In genomic region chr1:24951810-24952412, GRCh38 we compare ENCODE assay signal across 17 cellular contexts. TPM values are rescaled to one million over a fixed set of nuclear protein-coding genes. Genes with fewer than 3 reads are reported as not detected.
A peak's percentile ranks its signal among the peaks of the same experiment; 100 is the strongest.
DNase-seq lines count a peak whose midpoint lies in the region; ATAC-seq and TF ChIP-seq lines count a peak whose summit lies in the region.
"Had no signal": no experiment of that assay in that cellular context is flagged by ENCODE, and none has a peak within 500 bp of the region (broad histone marks: within the 10 kb centered on the region; RNA-seq: fewer than 3 reads in every experiment).

No MANE protein-coding gene starts in this region.

- TF ChIP-seq CTCF in gastroesophageal sphincter (IDR thresholded peaks at IDR 0.05) = no peak

- H3K4me3 Mint-ChIP-seq in activated T-cell treated with anti-CD3 and anti-CD28 coated beads, Interleukin-2, amount 50 U/mL, for 72 hours = peak overlapping the region; percentile 78 to 89
- peak overlapping the region; percentile 69 for H3K4me3 Mint-ChIP-seq in activated naive CD8-positive, alpha-beta T cell treated with anti-CD3 and anti-CD28 coated beads, Interleukin-2, amount 50 U/mL, for 24 hours
- peak overlapping the region in 1 of 2 donors; percentile 33 for H3K4me3 Mint-ChIP-seq in stimulated activated naive B cell treated with anti-CD40 and anti-IgM and Interleukin-4, amounts not matched to agents 10 μg/mL and 1 μg/mL and 100 μg/mL, for 72 hours

- no peaks in the 10 kb centered on the region for H3K9me3 ChIP-seq in KOPT-K1 (ENCODE audit: insufficient read depth, low read length, poor library complexity, severe bottlenecking)
- H3K9me3 ChIP-seq in gastroesophageal sphincter = no peaks in the 10 kb centered on the region
- H3K9me3 ChIP-seq: neutrophil, tibial nerve had no signal

- H3K4me1 ChIP-seq in gastroesophageal sphincter = no peaks in the 10 kb centered on the region

- H3K27ac Mint-ChIP-seq in activated T-cell treated with anti-CD3 and anti-CD28 coated beads, Interleukin-2, amount 50 U/mL, for 72 hours = peak overlapping the region; percentile 84
- peak overlapping the region; percentile 95 for H3K27ac Mint-ChIP-seq in activated naive CD8-positive, alpha-beta T cell treated with anti-CD3 and anti-CD28 coated beads, Interleukin-2, amount 50 U/mL, for 24 hours
- H3K27ac Mint-ChIP-seq in stimulated activated naive B cell treated with anti-CD40 and anti-IgM and Interleukin-4, amounts not matched to agents 10 μg/mL and 1 μg/mL and 100 μg/mL, for 72 hours = peak overlapping the region; percentile 83

- H3K27me3 ChIP-seq in gastroesophageal sphincter = peaks cover 16% of the 10 kb centered on the region
- H3K27me3 ChIP-seq: neutrophil had no signal

- H3K36me3 ChIP-seq in KOPT-K1 (ENCODE audit: insufficient read depth, low read length) = peaks cover 26% of the 10 kb centered on the region; the same call in 1 of the 2 replicates
- no peaks in the 10 kb centered on the region for H3K36me3 ChIP-seq in gastroesophageal sphincter
- H3K36me3 ChIP-seq: neutrophil, tibial nerve had no signal

- no peak for ATAC-seq in activated T-cell treated with anti-CD3 and anti-CD28 coated beads, Interleukin-2, amount 50 U/mL, for 72 hours (replicated peaks in 1 of 2)
- ATAC-seq in activated naive CD8-positive, alpha-beta T cell treated with anti-CD3 and anti-CD28 coated beads, Interleukin-2, amount 50 U/mL, for 24 hours = no peak
- no peak for ATAC-seq in stimulated activated naive B cell treated with anti-CD40 and anti-IgM and Interleukin-4, amounts not matched to agents 10 μg/mL and 1 μg/mL and 100 μg/mL, for 72 hours (replicated peaks)
- no peak for ATAC-seq in gastroesophageal sphincter
- ATAC-seq: HCT116, left lobe of liver had no signal

- no peaks in the 10 kb centered on the region for H3K9me3 Mint-ChIP-seq in activated T-cell treated with anti-CD3 and anti-CD28 coated beads, Interleukin-2, amount 50 U/mL, for 72 hours
- no peaks in the 10 kb centered on the region for H3K9me3 Mint-ChIP-seq in activated naive CD8-positive, alpha-beta T cell treated with anti-CD3 and anti-CD28 coated beads, Interleukin-2, amount 50 U/mL, for 24 hours
- H3K9me3 Mint-ChIP-seq in stimulated activated naive B cell treated with anti-CD40 and anti-IgM and Interleukin-4, amounts not matched to agents 10 μg/mL and 1 μg/mL and 100 μg/mL, for 72 hours = peaks cover 1 to 4% of the 10 kb centered on the region in 2 donors

- no peaks in the 10 kb centered on the region for H3K27me3 Mint-ChIP-seq in activated T-cell treated with anti-CD3 and anti-CD28 coated beads, Interleukin-2, amount 50 U/mL, for 72 hours (ENCODE audit: low read depth)
- H3K27me3 Mint-ChIP-seq in activated naive CD8-positive, alpha-beta T cell treated with anti-CD3 and anti-CD28 coated beads, Interleukin-2, amount 50 U/mL, for 24 hours = no peaks in the 10 kb centered on the region
- H3K27me3 Mint-ChIP-seq in stimulated activated naive B cell treated with anti-CD40 and anti-IgM and Interleukin-4, amounts not matched to agents 10 μg/mL and 1 μg/mL and 100 μg/mL, for 72 hours = no peaks in the 10 kb centered on the region

- peaks cover 22 to 53% of the 10 kb centered on the region in 2 donors for H3K36me3 Mint-ChIP-seq in activated T-cell treated with anti-CD3 and anti-CD28 coated beads, Interleukin-2, amount 50 U/mL, for 72 hours (ENCODE audit: insufficient read depth in 2 of 2)
- peaks cover 85% of the 10 kb centered on the region for H3K36me3 Mint-ChIP-seq in activated naive CD8-positive, alpha-beta T cell treated with anti-CD3 and anti-CD28 coated beads, Interleukin-2, amount 50 U/mL, for 24 hours (ENCODE audit: low read depth)
- peaks cover 46 to 70% of the 10 kb centered on the region in 2 donors for H3K36me3 Mint-ChIP-seq in stimulated activated naive B cell treated with anti-CD40 and anti-IgM and Interleukin-4, amounts not matched to agents 10 μg/mL and 1 μg/mL and 100 μg/mL, for 72 hours

- no peak overlapping the region for H3K4me3 ChIP-seq in gastroesophageal sphincter
- H3K4me3 ChIP-seq: tibial nerve had no signal

- TF ChIP-seq POLR2A in gastroesophageal sphincter (IDR thresholded peaks at IDR 0.05) = no peak

- H3K4me1 Mint-ChIP-seq in activated T-cell treated with anti-CD3 and anti-CD28 coated beads, Interleukin-2, amount 50 U/mL, for 72 hours (ENCODE audit: low read depth) = peaks cover 99% of the 10 kb centered on the region
- H3K4me1 Mint-ChIP-seq in activated naive CD8-positive, alpha-beta T cell treated with anti-CD3 and anti-CD28 coated beads, Interleukin-2, amount 50 U/mL, for 24 hours = peaks cover 96% of the 10 kb centered on the region
- peaks cover 58 to 87% of the 10 kb centered on the region in 2 donors for H3K4me1 Mint-ChIP-seq in stimulated activated naive B cell treated with anti-CD40 and anti-IgM and Interleukin-4, amounts not matched to agents 10 μg/mL and 1 μg/mL and 100 μg/mL, for 72 hours

- H3K27ac ChIP-seq in KOPT-K1 (ENCODE audit: low read depth, low read length, poor library complexity, severe bottlenecking) = peak overlapping the region; percentile 42
- no peak overlapping the region for H3K27ac ChIP-seq in gastroesophageal sphincter
- H3K27ac ChIP-seq: neutrophil, tibial nerve had no signal

- WGBS in gastroesophageal sphincter (ENCODE audit: low coverage in 1 of 2), 2 donors = 81 to 89% methylated on average over 2 of the region's 2 CpGs

- DNase-seq in activated T-cell treated with anti-CD3 and anti-CD28 coated beads, Interleukin-2, amount 50 U/mL, for 72 hours = no peak
- DNase-seq in activated T-cell treated with anti-CD3 and anti-CD28 coated beads for 4 hours = no peak
- no peak for DNase-seq in activated naive CD8-positive, alpha-beta T cell treated with anti-CD3 and anti-CD28 coated beads, Interleukin-2, amount 50 U/mL, for 24 hours
- DNase-seq in stimulated activated naive B cell treated with anti-CD40 and anti-IgM and Interleukin-4, amounts not matched to agents 10 μg/mL and 1 μg/mL and 100 μg/mL, for 72 hours = no peak
- no peak for DNase-seq in NCI-H446 (lab: John Stamatoyannopoulos, UW)
- no peak for DNase-seq in NCI-H187 (lab: John Stamatoyannopoulos, UW)
- DNase-seq: amniotic stem cell, caudate nucleus, NCI-H1092, NCI-H748 treated with DMSO at 0.1 percent for 48 hours, T-helper 9 cell had no signal

- no peak for TF ChIP-seq EP300 in gastroesophageal sphincter (IDR thresholded peaks at IDR 0.05)

RNA-seq across cellular contexts. Expression of gene RUNX3, which starts 21.8 kb away (rescaled TPM):
- total RNA-seq in activated T-cell treated with anti-CD3 and anti-CD28 coated beads, Interleukin-2, amount 50 U/mL, for 72 hours = 100 to 1,000 TPM; 254 to 298 TPM
- 1 to 10 TPM in 2 of 4 donors, under 1 TPM in 2; 0.62 to 2.0 (median 1.3) TPM for total RNA-seq in gastroesophageal sphincter

Comparison
In these comparisons a context has a peak if more than half of its experiments do, and no peak if none do; other contexts are left out.
1. RNA of gene RUNX3, which starts 21.8 kb away (total RNA-seq): 254 to 298 TPM in activated T-cell treated with anti-CD3 and anti-CD28 coated beads, Interleukin-2, amount 50 U/mL, for 72 hours; 0.62 to 2.0 TPM in gastroesophageal sphincter; every median in the first group is over 10 times any median in the second.
2. Peak in every context shown above with its lines, with median percentiles within 50 percentile points of each other: H3K27ac Mint-ChIP-seq.